In the genomic region with DNA sequence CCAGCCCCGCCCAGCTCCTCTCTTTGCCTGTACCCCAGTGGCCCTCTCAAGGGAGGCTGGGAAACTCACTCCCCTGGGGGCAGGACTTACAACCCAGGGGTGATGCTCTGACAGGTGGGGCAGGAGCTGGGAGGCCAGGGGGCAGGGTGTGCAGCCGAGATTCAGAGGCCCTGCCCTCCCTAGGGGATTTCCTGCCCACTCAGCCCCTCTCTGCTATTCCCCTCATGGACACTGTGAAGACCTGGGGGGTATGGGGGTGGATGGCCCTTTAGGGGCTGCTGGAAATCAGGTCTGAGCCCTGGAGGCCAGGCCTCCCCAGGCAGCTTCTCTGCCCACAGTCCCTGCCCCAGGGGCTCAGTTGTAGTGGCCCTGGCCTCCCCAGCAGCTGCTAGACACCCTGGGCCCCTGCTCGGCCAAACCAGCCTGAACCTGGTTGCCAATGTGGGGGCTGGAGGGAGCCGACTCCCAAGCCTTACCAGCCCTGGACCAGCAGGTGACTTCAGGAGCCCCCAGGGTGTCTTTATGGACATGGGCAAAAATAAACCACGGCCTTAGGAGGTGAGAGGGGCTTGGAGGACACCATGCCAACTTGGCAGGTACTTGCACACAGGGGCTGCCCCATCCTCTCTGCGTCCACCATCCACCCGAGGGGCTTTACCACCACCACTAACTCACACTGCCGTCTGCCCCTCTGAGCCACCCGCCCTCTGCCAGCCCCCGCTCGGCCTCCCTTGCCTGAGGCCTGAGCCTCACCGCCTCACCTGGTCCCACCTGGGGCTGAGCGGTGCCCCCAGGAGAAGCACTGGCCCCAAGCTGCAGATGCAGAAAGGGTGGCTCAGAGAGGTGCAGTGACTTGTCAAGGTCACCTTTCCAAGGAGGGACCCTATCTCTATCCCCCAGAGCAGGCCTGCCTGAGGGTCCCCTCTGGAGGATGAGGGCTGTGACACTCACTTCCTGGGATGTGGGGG, we compare ENCODE assay signal across 1 cellular context.
TF ChIP-seq lines count a peak whose summit lies in the region.

No MANE protein-coding gene starts in this region.

TF ChIP-seq in HEK293, 187 proteins besides CTCF, POLR2A, EP300 and RAD21 (continued from another document):
- TF ChIP-seq, protein P1, sequence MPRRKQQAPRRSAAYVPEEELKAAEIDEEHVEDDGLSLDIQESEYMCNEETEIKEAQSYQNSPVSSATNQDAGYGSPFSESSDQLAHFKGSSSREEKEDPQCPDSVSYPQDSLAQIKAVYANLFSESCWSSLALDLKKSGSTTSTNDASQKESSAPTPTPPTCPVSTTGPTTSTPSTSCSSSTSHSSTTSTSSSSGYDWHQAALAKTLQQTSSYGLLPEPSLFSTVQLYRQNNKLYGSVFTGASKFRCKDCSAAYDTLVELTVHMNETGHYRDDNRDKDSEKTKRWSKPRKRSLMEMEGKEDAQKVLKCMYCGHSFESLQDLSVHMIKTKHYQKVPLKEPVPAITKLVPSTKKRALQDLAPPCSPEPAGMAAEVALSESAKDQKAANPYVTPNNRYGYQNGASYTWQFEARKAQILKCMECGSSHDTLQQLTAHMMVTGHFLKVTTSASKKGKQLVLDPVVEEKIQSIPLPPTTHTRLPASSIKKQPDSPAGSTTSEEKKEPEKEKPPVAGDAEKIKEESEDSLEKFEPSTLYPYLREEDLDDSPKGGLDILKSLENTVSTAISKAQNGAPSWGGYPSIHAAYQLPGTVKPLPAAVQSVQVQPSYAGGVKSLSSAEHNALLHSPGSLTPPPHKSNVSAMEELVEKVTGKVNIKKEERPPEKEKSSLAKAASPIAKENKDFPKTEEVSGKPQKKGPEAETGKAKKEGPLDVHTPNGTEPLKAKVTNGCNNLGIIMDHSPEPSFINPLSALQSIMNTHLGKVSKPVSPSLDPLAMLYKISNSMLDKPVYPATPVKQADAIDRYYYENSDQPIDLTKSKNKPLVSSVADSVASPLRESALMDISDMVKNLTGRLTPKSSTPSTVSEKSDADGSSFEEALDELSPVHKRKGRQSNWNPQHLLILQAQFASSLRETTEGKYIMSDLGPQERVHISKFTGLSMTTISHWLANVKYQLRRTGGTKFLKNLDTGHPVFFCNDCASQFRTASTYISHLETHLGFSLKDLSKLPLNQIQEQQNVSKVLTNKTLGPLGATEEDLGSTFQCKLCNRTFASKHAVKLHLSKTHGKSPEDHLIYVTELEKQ (tag by site-specific recombination; IDR thresholded peaks at IDR 0.05; ENCODE audit: borderline replicate concordance), result no peak
- no peak for TF ChIP-seq ZFP37 (tag by site-specific recombination; IDR thresholded peaks at IDR 0.05)
